In the genomic region with DNA sequence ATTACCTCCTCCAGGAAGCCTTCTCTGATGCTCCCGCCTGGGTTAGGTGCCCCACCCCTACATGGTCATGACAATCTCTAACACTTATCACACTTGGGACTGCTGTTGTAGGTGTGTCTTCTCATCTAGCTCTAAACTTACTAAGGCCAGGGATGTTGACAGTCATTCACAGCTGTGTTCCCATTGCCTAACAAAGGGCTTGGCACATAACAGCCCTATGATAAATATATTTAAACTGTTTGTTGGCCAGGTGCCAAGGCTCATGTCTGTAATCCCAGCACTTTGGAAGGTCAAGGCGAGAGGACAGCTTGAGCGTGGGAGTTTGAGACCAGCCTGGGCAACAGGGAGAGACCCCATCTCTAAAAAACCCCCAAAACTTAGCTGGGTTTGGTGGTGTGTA, we compare ENCODE assay signal across 26 cellular contexts.
"Had no signal": no experiment of that assay in that cellular context is flagged by ENCODE, and none has a peak within 500 bp of the region (broad histone marks: within the 10 kb centered on the region; RNA-seq: fewer than 3 reads in every experiment).

No MANE protein-coding gene starts in this region.

- H3K4me3 Mint-ChIP-seq: activated CD4-positive, alpha-beta T cell treated with anti-CD3 and anti-CD28 coated beads, Interleukin-2, amount 10 ng/mL, durations not matched to agents 24 days and 14 days; activated CD8-positive, alpha-beta T cell treated with anti-CD3 and anti-CD28 coated beads, Interleukin-2, amount 10 ng/mL, durations not matched to agents 7 days and 5 days; mesothelial cell of epicardium; natural killer cell; stimulated activated effector memory CD8-positive, alpha-beta T cell treated with anti-CD3 and anti-CD28 coated beads, Interleukin-12 subunit alpha, Interleukin-12 subunit beta, amount 100 ng/mL, for 72 hours; stimulated activated naive CD8-positive, alpha-beta T cell treated with anti-CD3 and anti-CD28 coated beads, Interleukin-15, amount 100 ng/mL, for 72 hours; T-helper 2 cell treated with Interferon-gamma antibody and Interleukin-4, amounts not matched to agents 5 μg/mL and 100 μg/mL, for 36 hours had no signal

- H3K4me1 Mint-ChIP-seq: activated CD4-positive, alpha-beta T cell treated with anti-CD3 and anti-CD28 coated beads, Interleukin-2, amount 10 ng/mL, durations not matched to agents 24 days and 14 days; mesothelial cell of epicardium; natural killer cell; stimulated activated effector memory CD8-positive, alpha-beta T cell treated with anti-CD3 and anti-CD28 coated beads, Interleukin-12 subunit alpha, Interleukin-12 subunit beta, amount 100 ng/mL, for 72 hours; stimulated activated naive CD8-positive, alpha-beta T cell treated with anti-CD3 and anti-CD28 coated beads, Interleukin-15, amount 100 ng/mL, for 72 hours had no signal

- H3K4me3 ChIP-seq: adrenal gland, ascending aorta, left ventricle myocardium inferior, prostate gland, tibial artery, uterus had no signal

- H3K27ac Mint-ChIP-seq: activated CD4-positive, alpha-beta T cell treated with anti-CD3 and anti-CD28 coated beads, Interleukin-2, amount 10 ng/mL, durations not matched to agents 24 days and 14 days; activated CD8-positive, alpha-beta T cell treated with anti-CD3 and anti-CD28 coated beads, Interleukin-2, amount 10 ng/mL, durations not matched to agents 7 days and 5 days; mesothelial cell of epicardium; natural killer cell; stimulated activated effector memory CD8-positive, alpha-beta T cell treated with anti-CD3 and anti-CD28 coated beads, Interleukin-12 subunit alpha, Interleukin-12 subunit beta, amount 100 ng/mL, for 72 hours; stimulated activated naive CD8-positive, alpha-beta T cell treated with anti-CD3 and anti-CD28 coated beads, Interleukin-15, amount 100 ng/mL, for 72 hours; T-helper 2 cell treated with Interferon-gamma antibody and Interleukin-4, amounts not matched to agents 5 μg/mL and 100 μg/mL, for 36 hours had no signal

- H3K36me3 ChIP-seq: adrenal gland, ascending aorta, brain microvascular endothelial cell, left ventricle myocardium inferior, prostate gland, tibial artery, uterus had no signal

- H3K9me3 Mint-ChIP-seq: activated CD4-positive, alpha-beta T cell treated with anti-CD3 and anti-CD28 coated beads, Interleukin-2, amount 10 ng/mL, durations not matched to agents 24 days and 14 days; stimulated activated naive CD8-positive, alpha-beta T cell treated with anti-CD3 and anti-CD28 coated beads, Interleukin-15, amount 100 ng/mL, for 72 hours had no signal

- H3K27ac ChIP-seq: adrenal gland, ascending aorta, brain microvascular endothelial cell, foreskin keratinocyte, left ventricle myocardium inferior, prostate gland, tibial artery, uterus, VCaP had no signal

- DNase-seq: activated CD4-positive, alpha-beta T cell treated with anti-CD3 and anti-CD28 coated beads, Interleukin-2, amount 10 ng/mL, durations not matched to agents 24 days and 14 days; activated CD8-positive, alpha-beta T cell treated with anti-CD3 and anti-CD28 coated beads, Interleukin-2, amount 10 ng/mL, durations not matched to agents 7 days and 5 days; activated gamma-delta T cell treated with Interleukin-2 at 50 U/mL for 16 hours; activated T-cell treated with anti-CD3 and anti-CD28 coated beads, Interleukin-2, amount 50 U/mL, for 1 hour; brain microvascular endothelial cell; central memory CD4-positive, alpha-beta T cell; dermis blood vessel endothelial cell; effector CD8-positive, alpha-beta T cell; foreskin keratinocyte; hippocampal formation; kidney glomerular epithelial cell; left ventricle myocardium inferior; natural killer cell; stimulated activated CD4-positive, alpha-beta T cell treated with anti-CD3 and anti-CD28 coated beads, Interleukin-1b, Interleukin-23, amount 100 ng/mL, for 48 hours; stimulated activated naive CD8-positive, alpha-beta T cell treated with anti-CD3 and anti-CD28 coated beads, Interleukin-15, amount 100 ng/mL, for 72 hours; tibial artery; uterus had no signal

- H3K4me1 ChIP-seq: adrenal gland, ascending aorta, foreskin keratinocyte, left ventricle myocardium inferior, prostate gland, uterus had no signal

- H3K36me3 Mint-ChIP-seq: mesothelial cell of epicardium; natural killer cell; stimulated activated effector memory CD8-positive, alpha-beta T cell treated with anti-CD3 and anti-CD28 coated beads, Interleukin-12 subunit alpha, Interleukin-12 subunit beta, amount 100 ng/mL, for 72 hours had no signal

- H3K9me3 ChIP-seq: ascending aorta, prostate gland, uterus had no signal

- H3K27me3 ChIP-seq: adrenal gland, ascending aorta, brain microvascular endothelial cell, foreskin keratinocyte, tibial artery, uterus had no signal

- ATAC-seq: activated CD4-positive, CD25-positive, alpha-beta regulatory T cell treated with anti-CD3 and anti-CD28 coated beads, Interleukin-2, amount 50 U/mL, for 24 hours; activated CD8-positive, alpha-beta T cell treated with anti-CD3 and anti-CD28 coated beads, Interleukin-2, amount 10 ng/mL, durations not matched to agents 7 days and 5 days; activated naive CD4-positive, alpha-beta T cell treated with anti-CD3 and anti-CD28 coated beads, Interleukin-2, amount 50 U/mL, for 72 hours; foreskin keratinocyte; natural killer cell; stimulated activated effector memory CD8-positive, alpha-beta T cell treated with anti-CD3 and anti-CD28 coated beads, Interleukin-12 subunit alpha, Interleukin-12 subunit beta, amount 100 ng/mL, for 72 hours; stimulated activated naive CD8-positive, alpha-beta T cell treated with anti-CD3 and anti-CD28 coated beads, Interleukin-15, amount 100 ng/mL, for 72 hours had no signal
